In genomic region chr9:71725590-71726338, GRCh38 we compare ENCODE assay signal across 1 cellular context.
TF ChIP-seq lines count a peak whose summit lies in the region.

No MANE protein-coding gene starts in this region.

TF ChIP-seq in HepG2, 621 proteins besides CTCF, POLR2A, EP300 and RAD21 (continued from another document and continues in another):
- TF ChIP-seq FUBP1 (CRISPR knock-in tag; IDR thresholded peaks at IDR 0.05; ENCODE audit: borderline replicate concordance) (no peak), IRX3 (CRISPR knock-in tag; IDR thresholded peaks at IDR 0.05; ENCODE audit: borderline replicate concordance, low read depth) (no peak), KLF15 (CRISPR knock-in tag; IDR thresholded peaks at IDR 0.05; ENCODE audit: borderline replicate concordance) (no peak), ZSCAN22 (CRISPR knock-in tag; IDR thresholded peaks at IDR 0.05) (no peak), SP2 (CRISPR knock-in tag; IDR thresholded peaks at IDR 0.05) (no peak), NCOR1 (IDR thresholded peaks at IDR 0.05; ENCODE audit: borderline replicate concordance, low read length) (no peak; the same call in 1 of the 2 replicates), SKI (IDR thresholded peaks at IDR 0.05; ENCODE audit: partially characterized antibody) (peak; percentile 82), ZKSCAN5 (CRISPR knock-in tag; IDR thresholded peaks at IDR 0.05) (no peak), HNRNPLL (IDR thresholded peaks at IDR 0.05; ENCODE audit: low read depth, low read length, poor library complexity, severe bottlenecking) (no peak), BCL3 (CRISPR knock-in tag; IDR thresholded peaks at IDR 0.05) (no peak), ZFX (CRISPR knock-in tag; IDR thresholded peaks at IDR 0.05; ENCODE audit: low read depth) (no peak; the same call in 1 of the 2 replicates), GABPA (IDR thresholded peaks at IDR 0.05; ENCODE audit: low read depth, low read length) (no peak), GABPA (CRISPR knock-in tag; IDR thresholded peaks at IDR 0.05; ENCODE audit: low read depth) (no peak), ZBTB34 (CRISPR knock-in tag; IDR thresholded peaks at IDR 0.05) (peak; percentile 92; the same call in 1 of the 2 replicates), FOXP1 (IDR thresholded peaks at IDR 0.05) (peak; percentile 69), FOXP1 (CRISPR knock-in tag; IDR thresholded peaks at IDR 0.05) (peak; percentile 96), ZNF333 (CRISPR knock-in tag; IDR thresholded peaks at IDR 0.05; ENCODE audit: borderline replicate concordance) (no peak), ZNF205 (CRISPR knock-in tag; IDR thresholded peaks at IDR 0.05) (0 out of 2 replicates have a peak, but pooled peaks have one; percentile 58), IRF9 (CRISPR knock-in tag; IDR thresholded peaks at IDR 0.05; ENCODE audit: borderline replicate concordance) (no peak), ZNF382 (CRISPR knock-in tag; IDR thresholded peaks at IDR 0.05; ENCODE audit: borderline replicate concordance) (no peak), TEF (CRISPR knock-in tag; IDR thresholded peaks at IDR 0.05) (no peak), HINFP (CRISPR knock-in tag; IDR thresholded peaks at IDR 0.05; ENCODE audit: low read depth) (no peak), U2AF1 (optimal IDR thresholded peaks at IDR 0.05; ENCODE audit: low read depth, low read length) (no peak), SP4 (CRISPR knock-in tag; IDR thresholded peaks at IDR 0.05) (no peak), ZBTB25 (CRISPR knock-in tag; IDR thresholded peaks at IDR 0.05) (peak; percentile 72; the same call in 1 of the 2 replicates), CERS6 (CRISPR knock-in tag; IDR thresholded peaks at IDR 0.05) (no peak), HHEX (CRISPR knock-in tag; IDR thresholded peaks at IDR 0.05) (peak; percentile 60), ZNF558 (CRISPR knock-in tag; IDR thresholded peaks at IDR 0.05; ENCODE audit: borderline replicate concordance) (no peak), ZMYM4 (CRISPR knock-in tag; IDR thresholded peaks at IDR 0.05) (no peak), ATF2 (CRISPR knock-in tag; IDR thresholded peaks at IDR 0.05) (peak; percentile 83; the same call in 1 of the 2 replicates), TSC22D2 (CRISPR knock-in tag; IDR thresholded peaks at IDR 0.05; ENCODE audit: borderline replicate concordance) (no peak), PRDM4 (CRISPR knock-in tag; IDR thresholded peaks at IDR 0.05; ENCODE audit: borderline replicate concordance) (no peak), ZSCAN30 (CRISPR knock-in tag; IDR thresholded peaks at IDR 0.05) (no peak), EED (CRISPR knock-in tag; IDR thresholded peaks at IDR 0.05) (no peak), DMAP1 (CRISPR knock-in tag; IDR thresholded peaks at IDR 0.05) (no peak), ZC3H13 (CRISPR knock-in tag; IDR thresholded peaks at IDR 0.05) (no peak), TEAD2 (CRISPR knock-in tag; IDR thresholded peaks at IDR 0.05) (no peak), ZNF326 (CRISPR knock-in tag; IDR thresholded peaks at IDR 0.05; ENCODE audit: borderline replicate concordance) (no peak), ZNF232 (CRISPR knock-in tag; IDR thresholded peaks at IDR 0.05; ENCODE audit: borderline replicate concordance) (no peak), CENPX (CRISPR knock-in tag; IDR thresholded peaks at IDR 0.05) (no peak), ELF3 (CRISPR knock-in tag; IDR thresholded peaks at IDR 0.05) (peak; percentile 90), CCAR2 (optimal IDR thresholded peaks at IDR 0.05; ENCODE audit: low read depth, low read length) (no peak), FOXK1 (CRISPR knock-in tag; IDR thresholded peaks at IDR 0.05; ENCODE audit: borderline replicate concordance, low read depth) (peak; percentile 76; the same call in 1 of the 2 replicates), ZNF331 (CRISPR knock-in tag; IDR thresholded peaks at IDR 0.05) (peak; percentile 75; the same call in 1 of the 2 replicates), ZBTB42 (CRISPR knock-in tag; IDR thresholded peaks at IDR 0.05) (no peak), NFIB (CRISPR knock-in tag; IDR thresholded peaks at IDR 0.05; ENCODE audit: borderline replicate concordance) (no peak), AKNA (CRISPR knock-in tag; IDR thresholded peaks at IDR 0.05; ENCODE audit: borderline replicate concordance) (no peak)
